Comparison of ENCODE assay signal across 8 cellular contexts in genomic region chr21:38807481-38807880, GRCh38. TPM values are rescaled to one million over a fixed set of nuclear protein-coding genes. Genes with fewer than 3 reads are reported as not detected.
A peak's percentile ranks its signal among the peaks of the same experiment; 100 is the strongest.
DNase-seq lines count a peak whose midpoint lies in the region; ATAC-seq and TF ChIP-seq lines count a peak whose summit lies in the region.

No MANE protein-coding gene starts in this region.

- H3K4me2 ChIP-seq in fibroblast of lung (ENCODE audit: extremely low read depth, insufficient read depth, low read length) = peak overlapping the region; percentile 57

- H3K36me3 ChIP-seq in HEK293 (ENCODE audit: control insufficient read depth in 2 of 2, insufficient read depth in 1 of 2, low read length in 2 of 2) (peaks cover 6 to 26% of the 10 kb centered on the region in 2 experiments; a peak in 2 of 3 replicates), RWPE2 (ENCODE audit: low read depth) (peaks cover 62% of the 10 kb centered on the region), fibroblast of lung (ENCODE audit: control insufficient read depth, insufficient read depth, low read length) (peaks cover 2% of the 10 kb centered on the region)

- H3K9me3 ChIP-seq in HEK293 (ENCODE audit: control insufficient read depth, insufficient read depth, low read depth, low read length) (no peaks in the 10 kb centered on the region), RWPE2 (ENCODE audit: severe bottlenecking) (no peaks in the 10 kb centered on the region), fibroblast of lung (ENCODE audit: control insufficient read depth, insufficient read depth, low read depth, low read length) (no peaks in the 10 kb centered on the region)

- no peaks in the 10 kb centered on the region for H4K20me1 ChIP-seq in fibroblast of lung (ENCODE audit: control insufficient read depth, extremely low read depth, insufficient read depth, low read length)

- no peak overlapping the region for H2AFZ ChIP-seq in fibroblast of lung (ENCODE audit: low read length)

- no peaks in the 10 kb centered on the region for H3K27me3 ChIP-seq in RWPE2 (ENCODE audit: insufficient read depth, poor library complexity, severe bottlenecking)
- H3K27me3 ChIP-seq in fibroblast of lung (ENCODE audit: control insufficient read depth, insufficient read depth, low read length) = no peaks in the 10 kb centered on the region

- ATAC-seq in RWPE2 (ENCODE audit: low read depth) (no peak), HG02973 (IDR thresholded peaks at IDR 0.05; ENCODE audit: unreplicated experiment) (no peak)

- DNase-seq in RWPE2 (ENCODE audit: low spot score) (no peak), fibroblast of lung (ENCODE audit: low read depth in 2 of 2) (peak in 1 of 2 donors; percentile 57), skeletal muscle cell (ENCODE audit: low read depth) (no peak), UCSD-AML1 (lab: John Stamatoyannopoulos, UW; ENCODE audit: unreplicated experiment) (no peak), NCI-H524 (lab: John Stamatoyannopoulos, UW) (no peak)
- DNase-seq in stimulated activated CD4-positive, alpha-beta T cell treated with anti-CD3 and anti-CD28 coated beads, Interleukin-4, amount 100 ng/mL, for 1 hour = no peak

- peak overlapping the region; percentile 80; the same call in 1 of the 2 replicates for H3K4me3 ChIP-seq in HEK293 (ENCODE audit: low read depth, low read length)
- peak overlapping the region; percentile 98 for H3K4me3 ChIP-seq in RWPE2 (ENCODE audit: severe bottlenecking)
- H3K4me3 ChIP-seq in fibroblast of lung (replicated peaks in 1 of 4; ENCODE audit: control extremely low read depth in 1 of 4, insufficient read depth in 1 of 4, low read depth in 3 of 4, low read length in 4 of 4) = peak overlapping the region; percentile 71 to 93 (median 86)
- peak overlapping the region; percentile 91 for H3K4me3 ChIP-seq in skeletal muscle cell (ENCODE audit: low read depth, low read length)

- CTCF ChIA-PET in HEK293 (lab: Yijun Ruan, JAX) = interaction anchor here (0.5 to 1.2 kb wide), 6 partner anchors 35 to 332 kb away, joined by 3 to 6 read pairs (median 3); no protein-coding TSS in a partner anchor

- TF ChIP-seq CTCF in HEK293 (tag by site-specific recombination; IDR thresholded peaks at IDR 0.05) = no peak
- TF ChIP-seq CTCF in RWPE2 (IDR thresholded peaks at IDR 0.05; ENCODE audit: poor library complexity, severe bottlenecking) = no peak
- no peak for TF ChIP-seq CTCF in fibroblast of lung (conservative IDR thresholded peaks at IDR 0.05 in 1 of 2, IDR thresholded peaks at IDR 0.05 in 1 of 2; ENCODE audit: low read depth in 1 of 2, low read length in 2 of 2)

- H3K79me2 ChIP-seq in fibroblast of lung (ENCODE audit: control insufficient read depth, insufficient read depth, low read length) = peaks cover 61% of the 10 kb centered on the region

- H3K4me1 ChIP-seq in HEK293 (ENCODE audit: control insufficient read depth, insufficient read depth, low read length) (peaks cover 6% of the 10 kb centered on the region), RWPE2 (ENCODE audit: insufficient read depth, poor library complexity, severe bottlenecking) (peaks cover 63% of the 10 kb centered on the region), fibroblast of lung (ENCODE audit: control insufficient read depth, extremely low read depth, insufficient read depth, low read length) (peaks cover 5% of the 10 kb centered on the region)

- POLR2A ChIA-PET in HEK293 (lab: Yijun Ruan, JAX) = interaction anchor here (0.6 to 2.0 kb wide), 5 partner anchors 9 to 633 kb away, joined by 3 to 9 read pairs (median 4); no protein-coding TSS in a partner anchor

- H3K27ac ChIP-seq in HEK293 (ENCODE audit: extremely low read depth, low read depth, low read length) (no peak overlapping the region), RWPE2 (ENCODE audit: poor library complexity, severe bottlenecking) (peak overlapping the region; percentile 93), fibroblast of lung (ENCODE audit: insufficient read depth, low read length) (peak overlapping the region; percentile 83)

- peak overlapping the region; percentile 91 for H3K9ac ChIP-seq in fibroblast of lung (ENCODE audit: insufficient read depth, low read length)

TF ChIP-seq in HEK293, 187 proteins besides CTCF, POLR2A, EP300 and RAD21 (continues in another document):
- TF ChIP-seq GLI4 (tag by site-specific recombination; IDR thresholded peaks at IDR 0.05) (no peak), IKZF3 (tag by site-specific recombination; IDR thresholded peaks at IDR 0.05) (0 out of 2 replicates have a peak, but pooled peaks have one; percentile 38), GLIS1 (tag by site-specific recombination; IDR thresholded peaks at IDR 0.05) (0 out of 2 replicates have a peak, but pooled peaks have one; percentile 7), BCL6B (tag by site-specific recombination; IDR thresholded peaks at IDR 0.05) (no peak), ZNF214 (tag by site-specific recombination; IDR thresholded peaks at IDR 0.05; ENCODE audit: borderline replicate concordance) (no peak), OSR2 (tag by site-specific recombination; IDR thresholded peaks at IDR 0.05) (peak; percentile 47; the same call in 1 of the 2 replicates), ZNF148 (tag by site-specific recombination; IDR thresholded peaks at IDR 0.05; ENCODE audit: borderline replicate concordance) (no peak), SP7 (tag by site-specific recombination; IDR thresholded peaks at IDR 0.05) (peak; percentile 100), SCRT2 (tag by site-specific recombination; IDR thresholded peaks at IDR 0.05) (no peak; the same call in 1 of the 2 replicates), ZNF26 (tag by site-specific recombination; IDR thresholded peaks at IDR 0.05) (no peak)
- TF ChIP-seq, protein P1, sequence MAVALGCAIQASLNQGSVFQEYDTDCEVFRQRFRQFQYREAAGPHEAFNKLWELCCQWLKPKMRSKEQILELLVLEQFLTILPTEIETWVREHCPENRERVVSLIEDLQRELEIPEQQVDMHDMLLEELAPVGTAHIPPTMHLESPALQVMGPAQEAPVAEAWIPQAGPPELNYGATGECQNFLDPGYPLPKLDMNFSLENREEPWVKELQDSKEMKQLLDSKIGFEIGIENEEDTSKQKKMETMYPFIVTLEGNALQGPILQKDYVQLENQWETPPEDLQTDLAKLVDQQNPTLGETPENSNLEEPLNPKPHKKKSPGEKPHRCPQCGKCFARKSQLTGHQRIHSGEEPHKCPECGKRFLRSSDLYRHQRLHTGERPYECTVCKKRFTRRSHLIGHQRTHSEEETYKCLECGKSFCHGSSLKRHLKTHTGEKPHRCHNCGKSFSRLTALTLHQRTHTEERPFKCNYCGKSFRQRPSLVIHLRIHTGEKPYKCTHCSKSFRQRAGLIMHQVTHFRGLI (tag by site-specific recombination; IDR thresholded peaks at IDR 0.05) = no peak

RNA-seq across cellular contexts. Expression of gene ETS2, which starts 1.8 kb away (rescaled TPM):
- total RNA-seq in fibroblast of lung = 70.4 and 77.3 TPM in 2 replicates
- 28.0 and 60.5 TPM in 2 replicates for polyA plus RNA-seq in fibroblast of lung
- 21.6 and 41.3 TPM in 2 replicates for polyA plus RNA-seq in fibroblast of lung (2012)
- 30.0 and 65.8 TPM in 2 replicates for polyA minus RNA-seq in fibroblast of lung (ENCODE audit: low replicate concordance)
